Comparison of ENCODE assay signal across 1 cellular context in genomic region chr7:151748733-151749132, GRCh38.
TF ChIP-seq lines count a peak whose summit lies in the region.

No MANE protein-coding gene starts in this region.

TF ChIP-seq in IMR-90, 13 proteins besides CTCF, POLR2A, EP300 and RAD21 (continued from another document):
- no peak for TF ChIP-seq ELK1 (IDR thresholded peaks at IDR 0.05; ENCODE audit: borderline replicate concordance, low read depth, low read length)
- TF ChIP-seq MXI1 (IDR thresholded peaks at IDR 0.05; ENCODE audit: borderline replicate concordance, low read depth, low read length) = no peak
- TF ChIP-seq FOS (IDR thresholded peaks at IDR 0.05; ENCODE audit: low read depth, low read length) = no peak
- TF ChIP-seq RFX5 (IDR thresholded peaks at IDR 0.05; ENCODE audit: low read depth, low read length) = no peak
- no peak for TF ChIP-seq BHLHE40 (IDR thresholded peaks at IDR 0.05; ENCODE audit: low read depth, low read length)
- TF ChIP-seq CHD1 (IDR thresholded peaks at IDR 0.05; ENCODE audit: low read depth, low read length) = no peak
- TF ChIP-seq MAZ (IDR thresholded peaks at IDR 0.05; ENCODE audit: borderline replicate concordance, low read depth, low read length) = no peak
